8 cellular contexts compared by ENCODE assay signal in genomic region chr3:195614672-195615504, GRCh38. TPM values are rescaled to one million over a fixed set of nuclear protein-coding genes. Genes with fewer than 3 reads are reported as not detected.
A peak's percentile ranks its signal among the peaks of the same experiment; 100 is the strongest.
DNase-seq lines count a peak whose midpoint lies in the region; ATAC-seq, FAIRE-seq and TF ChIP-seq lines count a peak whose summit lies in the region.
"Not testable (repeated sequence)": the region's sequence is repeated elsewhere in the genome, so short reads cannot be mapped to it uniquely, and the experiment has no call there.

No MANE protein-coding gene starts in this region.

- POLR2A ChIA-PET in activated B cell treated with CpG ODN at 0.5 μM for 24 hours (lab: Charles Lee), result not testable (repeated sequence)

- BruUV-seq in Calu3 (replicated peaks; lab: Mats Ljungman, UMichigan), result TSS peak; percentile 66

- not testable (repeated sequence) for H3K9me3 Mint-ChIP-seq in Calu3 (ENCODE audit: low read depth, unreplicated experiment); activated B cell treated with CpG ODN at 0.5 μM for 24 hours; activated T-cell treated with anti-CD3 and anti-CD28 coated beads, Interleukin-2, amount 50 U/mL, for 72 hours; stimulated activated naive CD8-positive, alpha-beta T cell treated with anti-CD3 and anti-CD28 coated beads, Interleukin-15, amount 100 ng/mL, for 72 hours

- H3K4me3 Mint-ChIP-seq in Calu3 (ENCODE audit: low read depth, unreplicated experiment), result peak overlapping the region; percentile 53
- H3K4me3 Mint-ChIP-seq in activated B cell treated with CpG ODN at 0.5 μM for 24 hours, result not testable (repeated sequence)
- H3K4me3 Mint-ChIP-seq in activated T-cell treated with anti-CD3 and anti-CD28 coated beads, Interleukin-2, amount 50 U/mL, for 72 hours, result peak overlapping the region; percentile 60 to 65
- H3K4me3 Mint-ChIP-seq in stimulated activated naive CD8-positive, alpha-beta T cell treated with anti-CD3 and anti-CD28 coated beads, Interleukin-15, amount 100 ng/mL, for 72 hours, result peak overlapping the region; percentile 53 to 79

- CTCF ChIA-PET in Calu3 (lab: Charles Lee), result interaction anchor here (0.6 kb wide), 1 partner anchor 1782 kb away, joined by 3 read pairs; no protein-coding TSS in a partner anchor
- CTCF ChIA-PET in activated B cell treated with CpG ODN at 0.5 μM for 24 hours (lab: Charles Lee), result not testable (repeated sequence)

- DNase-seq in Calu3; activated B cell treated with CpG ODN at 0.5 μM for 24 hours; omental fat pad (ENCODE audit: low spot score); stimulated activated naive CD8-positive, alpha-beta T cell treated with anti-CD3 and anti-CD28 coated beads, Interleukin-15, amount 100 ng/mL, for 72 hours: not testable (repeated sequence)
- peak in 2 of 3 experiments; percentile 12 to 13 for DNase-seq in NCI-H1417 (lab: John Stamatoyannopoulos, UW)
- DNase-seq in activated T-cell treated with anti-CD3 and anti-CD28 coated beads, Interleukin-2, amount 50 U/mL, for 72 hours, result peak in 1 of 2 donors; percentile 42
- peak in 1 of 2 donors; percentile 37 for DNase-seq in left colon

- FAIRE-seq in colon (lab: Jason Lieb, UNC), result peak; percentile 24

- not testable (repeated sequence) for TF ChIP-seq CTCF in Calu3 (IDR thresholded peaks at IDR 0.05; ENCODE audit: unreplicated experiment); activated B cell treated with CpG ODN at 0.5 μM for 24 hours (IDR thresholded peaks at IDR 0.05); omental fat pad (IDR thresholded peaks at IDR 0.05)

- intact Hi-C loops in Calu3 (cut with micrococcal nuclease; ENCODE audit: unreplicated experiment); left colon (cut with DNase I, micrococcal nuclease): not testable (repeated sequence)
- intact Hi-C loops in activated B cell treated with CpG ODN at 0.5 μM for 24 hours (cut with micrococcal nuclease), result loop anchor here (2.0 kb wide), 1 partner anchor 106 kb away; the partner anchor contains the start of gene MUC20

- not testable (repeated sequence) for H3K4me1 Mint-ChIP-seq in Calu3 (ENCODE audit: low read depth, unreplicated experiment); activated B cell treated with CpG ODN at 0.5 μM for 24 hours
- H3K4me1 Mint-ChIP-seq in activated T-cell treated with anti-CD3 and anti-CD28 coated beads, Interleukin-2, amount 50 U/mL, for 72 hours (ENCODE audit: low read depth), result peaks cover 33% of the 10 kb centered on the region
- peaks cover 37% of the 10 kb centered on the region for H3K4me1 Mint-ChIP-seq in stimulated activated naive CD8-positive, alpha-beta T cell treated with anti-CD3 and anti-CD28 coated beads, Interleukin-15, amount 100 ng/mL, for 72 hours

- ATAC-seq in activated B cell treated with CpG ODN at 0.5 μM for 24 hours (ENCODE audit: low read depth), result peak; percentile 14
- ATAC-seq in activated T-cell treated with anti-CD3 and anti-CD28 coated beads, Interleukin-2, amount 50 U/mL, for 72 hours (replicated peaks in 1 of 2), result peak; percentile 56 to 77
- ATAC-seq in left colon, result peak; percentile 79
- ATAC-seq in omental fat pad (ENCODE audit: low FRiP score), result peak; percentile 13
- peak; percentile 77 for ATAC-seq in stimulated activated naive CD8-positive, alpha-beta T cell treated with anti-CD3 and anti-CD28 coated beads, Interleukin-15, amount 100 ng/mL, for 72 hours

- H3K27ac Mint-ChIP-seq in Calu3 (ENCODE audit: unreplicated experiment); activated B cell treated with CpG ODN at 0.5 μM for 24 hours; activated T-cell treated with anti-CD3 and anti-CD28 coated beads, Interleukin-2, amount 50 U/mL, for 72 hours: not testable (repeated sequence)
- H3K27ac Mint-ChIP-seq in stimulated activated naive CD8-positive, alpha-beta T cell treated with anti-CD3 and anti-CD28 coated beads, Interleukin-15, amount 100 ng/mL, for 72 hours, result peak overlapping the region; percentile 60 to 96

- H3K36me3 Mint-ChIP-seq in Calu3 (ENCODE audit: insufficient read depth, unreplicated experiment); activated B cell treated with CpG ODN at 0.5 μM for 24 hours (ENCODE audit: low read depth): not testable (repeated sequence)
- H3K36me3 Mint-ChIP-seq in activated T-cell treated with anti-CD3 and anti-CD28 coated beads, Interleukin-2, amount 50 U/mL, for 72 hours (ENCODE audit: insufficient read depth in 2 of 2), result peaks cover 5 to 11% of the 10 kb centered on the region in 2 donors

- H3K27me3 Mint-ChIP-seq in Calu3 (ENCODE audit: unreplicated experiment), result peaks cover 33% of the 10 kb centered on the region
- not testable (repeated sequence) for H3K27me3 Mint-ChIP-seq in activated B cell treated with CpG ODN at 0.5 μM for 24 hours; stimulated activated naive CD8-positive, alpha-beta T cell treated with anti-CD3 and anti-CD28 coated beads, Interleukin-15, amount 100 ng/mL, for 72 hours
- peaks cover 11% of the 10 kb centered on the region for H3K27me3 Mint-ChIP-seq in activated T-cell treated with anti-CD3 and anti-CD28 coated beads, Interleukin-2, amount 50 U/mL, for 72 hours (ENCODE audit: low read depth)

RNA-seq across cellular contexts. Expression of gene APOD, which starts 31.1 kb away (rescaled TPM):
- 0.34 TPM in 1 of 2 replicates, not detected in the other for total RNA-seq in Calu3 (2022)
- 0.20 and 0.35 TPM in 2 replicates for total RNA-seq in activated B cell treated with CpG ODN at 0.5 μM for 24 hours
- total RNA-seq in activated T-cell treated with anti-CD3 and anti-CD28 coated beads, Interleukin-2, amount 50 U/mL, for 72 hours, result 1 to 10 TPM; 2.4 to 4.3 TPM
- total RNA-seq in left colon, result 10 to 100 TPM; 20.5 to 27.4 TPM
- total RNA-seq in omental fat pad, result 1,000 to 10,000 TPM in 2 of 4 donors, 100 to 1,000 TPM in 2; 340 to 1,610 (median 888) TPM

Comparison
In these comparisons a context has a peak if more than half of its experiments do, and no peak if none do; other contexts are left out.
1. ATAC-seq: peak in every context shown above with its lines; median percentile 79 in left colon; 77 in stimulated activated naive CD8-positive, alpha-beta T cell treated with anti-CD3 and anti-CD28 coated beads, Interleukin-15, amount 100 ng/mL, for 72 hours; 66 in activated T-cell treated with anti-CD3 and anti-CD28 coated beads, Interleukin-2, amount 50 U/mL, for 72 hours; 14 in activated B cell treated with CpG ODN at 0.5 μM for 24 hours; 13 in omental fat pad.
2. RNA of gene APOD, which starts 31.1 kb away (total RNA-seq): 340 to 1,610 TPM in omental fat pad; 20.5 to 27.4 TPM in left colon, 2.4 to 4.3 TPM in activated T-cell treated with anti-CD3 and anti-CD28 coated beads, Interleukin-2, amount 50 U/mL, for 72 hours, 0.20 to 0.35 TPM in activated B cell treated with CpG ODN at 0.5 μM for 24 hours and 0.34 TPM in Calu3; every median in the first group is over 10 times any median in the second.